Comparison of ENCODE assay signal across 8 cellular contexts in the genomic region with DNA sequence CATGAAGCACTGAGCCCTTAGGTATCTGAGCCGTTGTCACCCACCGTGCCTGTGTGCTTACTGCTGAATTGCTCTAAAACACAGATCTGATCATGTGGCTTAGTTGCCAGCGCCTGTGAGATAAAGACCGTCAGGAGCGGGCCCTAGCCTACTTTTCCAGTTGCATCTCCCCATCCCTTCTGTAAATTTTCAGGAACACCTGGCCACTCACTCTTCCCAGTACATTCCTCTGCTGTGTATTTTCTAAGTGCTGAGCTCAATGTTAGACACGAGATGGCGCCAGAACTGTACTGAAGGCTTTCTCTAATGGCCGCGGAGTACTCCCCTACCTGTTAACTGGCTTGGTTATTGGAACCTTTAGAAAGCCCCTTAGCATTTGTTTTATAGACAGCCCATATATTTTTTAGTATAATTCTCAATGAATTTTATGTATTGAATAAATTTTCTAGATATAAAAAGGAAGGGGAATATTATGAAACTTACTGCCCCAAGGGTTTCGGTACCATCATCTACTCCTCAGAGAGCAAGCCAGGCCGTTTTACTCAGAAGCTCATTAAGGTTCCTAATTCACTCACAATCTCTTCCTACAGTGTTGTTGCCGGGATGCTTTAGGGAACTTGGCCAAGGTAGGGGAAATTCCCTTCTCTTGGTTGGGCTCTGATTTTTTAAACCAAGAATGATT. TPM values are rescaled to one million over a fixed set of nuclear protein-coding genes. Genes with fewer than 3 reads are reported as not detected.
DNase-seq lines count a peak whose midpoint lies in the region; ATAC-seq and TF ChIP-seq lines count a peak whose summit lies in the region.

No MANE protein-coding gene starts in this region.

- peaks cover 16% of the 10 kb centered on the region for H3K4me1 Mint-ChIP-seq in activated CD4-positive, alpha-beta memory T cell treated with anti-CD3 and anti-CD28 coated beads for 36 hours (ENCODE audit: low read depth)

- H3K4me1 ChIP-seq in muscle layer of duodenum (ENCODE audit: control insufficient read depth in 1 of 2, insufficient read depth in 2 of 2, low read length in 2 of 2): peaks cover 4 to 7% of the 10 kb centered on the region in 2 donors
- peaks cover 0 to 19% (median 12%) of the 10 kb centered on the region in 4 donors for H3K4me1 ChIP-seq in tibial artery

- no peaks in the 10 kb centered on the region for H3K36me3 ChIP-seq in muscle layer of duodenum (ENCODE audit: control insufficient read depth in 1 of 2, insufficient read depth in 2 of 2, low read length in 2 of 2)
- H3K36me3 ChIP-seq in tibial artery: peaks cover 0 to 12% (median under 1%) of the 10 kb centered on the region in 3 donors

- H3K27ac ChIP-seq in muscle layer of duodenum (ENCODE audit: low read length) (no peak overlapping the region), tibial artery (peak overlapping the region in 1 of 2 donors; percentile 81)

- H3K36me3 Mint-ChIP-seq in activated CD4-positive, alpha-beta memory T cell treated with anti-CD3 and anti-CD28 coated beads for 36 hours: peaks cover 21% of the 10 kb centered on the region

- H3K27me3 Mint-ChIP-seq in activated CD4-positive, alpha-beta memory T cell treated with anti-CD3 and anti-CD28 coated beads for 36 hours: no peaks in the 10 kb centered on the region

- H3K27ac Mint-ChIP-seq in activated CD4-positive, alpha-beta memory T cell treated with anti-CD3 and anti-CD28 coated beads for 36 hours: no peak overlapping the region

- no peak for ATAC-seq in HG02884 (IDR thresholded peaks at IDR 0.05; ENCODE audit: unreplicated experiment)

- peaks cover 10 to 13% of the 10 kb centered on the region in 2 donors for H3K9me3 ChIP-seq in muscle layer of duodenum (ENCODE audit: control insufficient read depth in 1 of 2, low read length in 2 of 2)
- peaks cover 0 to 14% (median 0%) of the 10 kb centered on the region in 3 donors for H3K9me3 ChIP-seq in tibial artery

- peaks cover 31% of the 10 kb centered on the region for H3K9me3 Mint-ChIP-seq in activated CD4-positive, alpha-beta memory T cell treated with anti-CD3 and anti-CD28 coated beads for 36 hours

- DNase-seq in Caki2 (ENCODE audit: low read depth) (peak; percentile 37), HCEC 1CT (peak; percentile 30), NCI-H345 treated with DMSO at 0.1 percent for 48 hours (lab: John Stamatoyannopoulos, UW; ENCODE audit: unreplicated experiment) (peak; percentile 22), erythroblast (lab: John Stamatoyannopoulos, UW) (peak; percentile 55 to 76), tibial artery (peak; percentile 55 to 64)
- DNase-seq in activated CD4-positive, alpha-beta memory T cell treated with anti-CD3 and anti-CD28 coated beads for 36 hours: peak; percentile 69

- POLR2A ChIA-PET in activated CD4-positive, alpha-beta memory T cell treated with anti-CD3 and anti-CD28 coated beads for 36 hours (lab: Charles Lee): interaction anchor here (1.0 to 2.3 kb wide), 3 partner anchors 228 to 282 kb away, joined by 3 to 9 read pairs (median 3); a partner anchor contains a TSS

- peak; percentile 67 to 73 for TF ChIP-seq CTCF in tibial artery (IDR thresholded peaks at IDR 0.05)

- H3K4me3 ChIP-seq in muscle layer of duodenum (ENCODE audit: low read depth in 1 of 2, low read length in 2 of 2) (peak overlapping the region; percentile 64 to 66), tibial artery (peak overlapping the region; percentile 63 to 75)

- in situ Hi-C loops in Caki2 (cut with HindIII; ENCODE audit: low pct_unique_long_range_greater_than_20kb, low sequenced_read_pairs): no loop called here

- TF ChIP-seq POLR2A in erythroblast (IDR thresholded peaks at IDR 0.05; ENCODE audit: low read length): no peak

- peak overlapping the region; percentile 84 for H3K4me3 Mint-ChIP-seq in activated CD4-positive, alpha-beta memory T cell treated with anti-CD3 and anti-CD28 coated beads for 36 hours

- CTCF ChIA-PET in activated CD4-positive, alpha-beta memory T cell treated with anti-CD3 and anti-CD28 coated beads for 36 hours (lab: Charles Lee): interaction anchor here (0.6 to 21.6 kb wide), 36 partner anchors 11 to 1025 kb away, joined by 3 to 567 read pairs (median 4); a partner anchor contains a TSS

- H3K27me3 ChIP-seq in muscle layer of duodenum (ENCODE audit: low read depth, low read length) (no peaks in the 10 kb centered on the region), tibial artery (no peaks in the 10 kb centered on the region)

- intact Hi-C loops in activated CD4-positive, alpha-beta memory T cell treated with anti-CD3 and anti-CD28 coated beads for 36 hours (cut with micrococcal nuclease): loop anchor here (1.0 to 10.0 kb wide), 8 partner anchors 218 to 1028 kb away; a partner anchor contains a TSS
- intact Hi-C loops in tibial artery (cut with DNase I; ENCODE audit: low total_unique reads): loop anchor here (5.0 to 10.0 kb wide), 5 partner anchors 231 to 748 kb away; a partner anchor contains a TSS

RNA-seq across cellular contexts. Expression of a gene that starts 16.7 kb away (rescaled TPM):
- 0.03 and 0.17 TPM in 2 replicates for total RNA-seq in Caki2 (2014; rRNA removed; shearing (Covaris generic); ENCODE audit: low replicate concordance)
- total RNA-seq in activated CD4-positive, alpha-beta memory T cell treated with anti-CD3 and anti-CD28 coated beads for 36 hours: under 1 TPM; 0.29 to 0.33 TPM
